In genomic region chr10:7121154-7121797, GRCh38 we compare ENCODE assay signal across 8 cellular contexts.
A peak's percentile ranks its signal among the peaks of the same experiment; 100 is the strongest.
DNase-seq lines count a peak whose midpoint lies in the region; ATAC-seq and TF ChIP-seq lines count a peak whose summit lies in the region.

No MANE protein-coding gene starts in this region.

- no peak for TF ChIP-seq POLR2A in spleen (IDR thresholded peaks at IDR 0.05)

- no peaks in the 10 kb centered on the region for H3K36me3 Mint-ChIP-seq in activated T-helper 2 cell treated with anti-CD3 and anti-CD28 coated beads, Interferon-gamma antibody, Interleukin-2, Interleukin-4, amounts not matched to agents 10 μg/mL and 5 μg/mL and 100 μg/mL, durations not matched to agents 14 hours and 24 hours and 36 hours (ENCODE audit: low read depth)

- H3K27ac Mint-ChIP-seq in activated T-helper 2 cell treated with anti-CD3 and anti-CD28 coated beads, Interferon-gamma antibody, Interleukin-2, Interleukin-4, amounts not matched to agents 10 μg/mL and 5 μg/mL and 100 μg/mL, durations not matched to agents 14 hours and 24 hours and 36 hours: no peak overlapping the region

- ATAC-seq in HG02642 (IDR thresholded peaks at IDR 0.05; ENCODE audit: poor library complexity, unreplicated experiment): peak; percentile 74
- no peak for ATAC-seq in GM21367 (IDR thresholded peaks at IDR 0.05; ENCODE audit: unreplicated experiment)

- peaks cover 4% of the 10 kb centered on the region for H3K4me1 Mint-ChIP-seq in activated T-helper 2 cell treated with anti-CD3 and anti-CD28 coated beads, Interferon-gamma antibody, Interleukin-2, Interleukin-4, amounts not matched to agents 10 μg/mL and 5 μg/mL and 100 μg/mL, durations not matched to agents 14 hours and 24 hours and 36 hours (ENCODE audit: low read depth)

- peaks cover 0 to 9% (median 7%) of the 10 kb centered on the region in 6 donors for H3K4me1 ChIP-seq in spleen

- peak; percentile 61 for DNase-seq in GM12865 (ENCODE audit: low read depth)
- DNase-seq in RPMI7951 (ENCODE audit: low read depth): peak; percentile 10
- DNase-seq in activated T-helper 2 cell treated with anti-CD3 and anti-CD28 coated beads, Interferon-gamma antibody, Interleukin-2, Interleukin-4, amounts not matched to agents 10 μg/mL and 5 μg/mL and 100 μg/mL, durations not matched to agents 14 hours and 24 hours and 36 hours (ENCODE audit: low spot score): peak; percentile 43
- DNase-seq in cardiac septum (ENCODE audit: low spot score): peak; percentile 79
- DNase-seq in spleen: peak; percentile 87
- DNase-seq in G401 (ENCODE audit: low spot score): no peak

- intact Hi-C loops in activated T-helper 2 cell treated with anti-CD3 and anti-CD28 coated beads, Interferon-gamma antibody, Interleukin-2, Interleukin-4, amounts not matched to agents 10 μg/mL and 5 μg/mL and 100 μg/mL, durations not matched to agents 14 hours and 24 hours and 36 hours (cut with micrococcal nuclease): loop anchor here (1.0 to 10.0 kb wide), 3 partner anchors 71 to 288 kb away; no protein-coding TSS in a partner anchor
- intact Hi-C loops in cardiac septum (cut with DNase I): loop anchor here (5.0 to 10.0 kb wide), 2 partner anchors 144 to 286 kb away; no protein-coding TSS in a partner anchor
- intact Hi-C loops in spleen (cut with DNase I; ENCODE audit: low total_unique reads): loop anchor here (10.0 kb wide), 1 partner anchor 294 kb away; the partner anchor contains the start of gene SFMBT2

- no peaks in the 10 kb centered on the region for H3K36me3 ChIP-seq in spleen

- H3K4me3 Mint-ChIP-seq in activated T-helper 2 cell treated with anti-CD3 and anti-CD28 coated beads, Interferon-gamma antibody, Interleukin-2, Interleukin-4, amounts not matched to agents 10 μg/mL and 5 μg/mL and 100 μg/mL, durations not matched to agents 14 hours and 24 hours and 36 hours (ENCODE audit: low read depth): no peak overlapping the region

- H3K27me3 Mint-ChIP-seq in activated T-helper 2 cell treated with anti-CD3 and anti-CD28 coated beads, Interferon-gamma antibody, Interleukin-2, Interleukin-4, amounts not matched to agents 10 μg/mL and 5 μg/mL and 100 μg/mL, durations not matched to agents 14 hours and 24 hours and 36 hours (ENCODE audit: low read depth): peaks cover 48% of the 10 kb centered on the region

- H3K9me3 ChIP-seq in spleen: no peaks in the 10 kb centered on the region

- 21 to 30% (median 25%) methylated on average over 10 of the region's 10 CpGs for WGBS in spleen, 5 donors

- H3K27ac ChIP-seq in spleen: no peak overlapping the region

- in situ Hi-C loops in G401 (cut with HindIII; ENCODE audit: low sequenced_read_pairs): no loop called here

- H3K4me3 ChIP-seq in GM12865 (ENCODE audit: low read depth, low read length) (no peak overlapping the region), spleen (no peak overlapping the region)

- H3K9me3 Mint-ChIP-seq in activated T-helper 2 cell treated with anti-CD3 and anti-CD28 coated beads, Interferon-gamma antibody, Interleukin-2, Interleukin-4, amounts not matched to agents 10 μg/mL and 5 μg/mL and 100 μg/mL, durations not matched to agents 14 hours and 24 hours and 36 hours: no peaks in the 10 kb centered on the region

- TF ChIP-seq CTCF in GM12865 (IDR thresholded peaks at IDR 0.05; ENCODE audit: insufficient read depth, low read depth, low read length, missing control alignments): peak; percentile 71
- TF ChIP-seq CTCF in spleen (IDR thresholded peaks at IDR 0.05 in 8 of 11, conservative IDR thresholded peaks at IDR 0.05 in 3 of 11): peak; percentile 46 to 85 (median 73)

- H3K27me3 ChIP-seq in spleen (replicated peaks in 1 of 7): no peaks in the 10 kb centered on the region
